In genomic region chr11:125515102-125515439, GRCh38 we compare ENCODE assay signal across 15 cellular contexts. TPM values are rescaled to one million over a fixed set of nuclear protein-coding genes. Genes with fewer than 3 reads are reported as not detected.
DNase-seq lines count a peak whose midpoint lies in the region; ATAC-seq and TF ChIP-seq lines count a peak whose summit lies in the region.
"Had no signal": no experiment of that assay in that cellular context is flagged by ENCODE, and none has a peak within 500 bp of the region (broad histone marks: within the 10 kb centered on the region; RNA-seq: fewer than 3 reads in every experiment).

No MANE protein-coding gene starts in this region.

- no peak for ATAC-seq in activated CD4-positive, alpha-beta T cell treated with anti-CD3 and anti-CD28 coated beads for 36 hours
- no peak for ATAC-seq in naive B cell (ENCODE audit: low read depth in 2 of 2)
- ATAC-seq in HG03045 (IDR thresholded peaks at IDR 0.05; ENCODE audit: unreplicated experiment) = no peak

- peaks cover 42% of the 10 kb centered on the region for H3K4me1 Mint-ChIP-seq in activated CD4-positive, alpha-beta T cell treated with anti-CD3 and anti-CD28 coated beads for 36 hours
- peaks cover 45% of the 10 kb centered on the region for H3K4me1 Mint-ChIP-seq in activated naive CD8-positive, alpha-beta T cell (ENCODE audit: low read depth)
- H3K4me1 Mint-ChIP-seq in naive B cell = peaks cover 14 to 30% (median 25%) of the 10 kb centered on the region in 3 donors

- H3K4me3 ChIP-seq in OCI-LY1 (ENCODE audit: low read depth, low read length, poor library complexity, severe bottlenecking) = no peak overlapping the region
- no peak overlapping the region for H3K4me3 ChIP-seq in SJCRH30
- H3K4me3 ChIP-seq: upper lobe of right lung had no signal

- H3F3A ChIP-seq in OCI-LY1 (ENCODE audit: insufficient read depth, low read length) = no peaks in the 10 kb centered on the region

- CTCF ChIA-PET in activated CD4-positive, alpha-beta T cell treated with anti-CD3 and anti-CD28 coated beads for 36 hours (lab: Charles Lee) = no interaction called here

- no peak overlapping the region for H3K4me3 Mint-ChIP-seq in activated CD4-positive, alpha-beta T cell treated with anti-CD3 and anti-CD28 coated beads for 36 hours
- H3K4me3 Mint-ChIP-seq in activated naive CD8-positive, alpha-beta T cell = no peak overlapping the region
- H3K4me3 Mint-ChIP-seq in naive B cell = peak overlapping the region in 3 of 8 donors; percentile 60 to 65 (median 61)
- H3K4me3 Mint-ChIP-seq: HFFc6 had no signal

- H3K9me3 ChIP-seq in OCI-LY1 (ENCODE audit: low read length) (0 out of 2 replicates have a peak, but pooled peaks cover 1% of the 10 kb centered on the region), SJCRH30 (replicated peaks) (no peaks in the 10 kb centered on the region)
- H3K9me3 ChIP-seq: neutrophil, upper lobe of right lung had no signal

- H3K27ac ChIP-seq in OCI-LY1 (ENCODE audit: low read depth, low read length, poor library complexity, severe bottlenecking) = peak overlapping the region; percentile 54
- H3K27ac ChIP-seq in SJCRH30 = no peak overlapping the region
- H3K27ac ChIP-seq: upper lobe of right lung had no signal

- H3K9me3 Mint-ChIP-seq in activated CD4-positive, alpha-beta T cell treated with anti-CD3 and anti-CD28 coated beads for 36 hours (ENCODE audit: low read depth) = peaks cover 2% of the 10 kb centered on the region
- H3K9me3 Mint-ChIP-seq in activated naive CD8-positive, alpha-beta T cell (ENCODE audit: low read depth) = no peaks in the 10 kb centered on the region
- H3K9me3 Mint-ChIP-seq in naive B cell = peaks cover 3 to 14% (median 8%) of the 10 kb centered on the region in 7 donors
- H3K9me3 Mint-ChIP-seq: CD8-positive, alpha-beta T cell; HFFc6 had no signal

- H2AFZ ChIP-seq in OCI-LY1 (ENCODE audit: low read length) = no peak overlapping the region

- no peaks in the 10 kb centered on the region for H3K9me2 ChIP-seq in OCI-LY1 (ENCODE audit: low read depth, low read length)

- no peaks in the 10 kb centered on the region for H4K20me1 ChIP-seq in OCI-LY1 (ENCODE audit: insufficient read depth, low read length)

- H3K27me3 ChIP-seq in OCI-LY1 (ENCODE audit: insufficient read depth, low read length) (no peaks in the 10 kb centered on the region), SJCRH30 (no peaks in the 10 kb centered on the region)
- H3K27me3 ChIP-seq: upper lobe of right lung had no signal

- POLR2A ChIA-PET in activated CD4-positive, alpha-beta T cell treated with anti-CD3 and anti-CD28 coated beads for 36 hours (lab: Charles Lee) = no interaction called here

- H3K4me1 ChIP-seq in OCI-LY1 (ENCODE audit: insufficient read depth, low read length, severe bottlenecking) (peaks cover 10% of the 10 kb centered on the region), SJCRH30 (no peaks in the 10 kb centered on the region)

- H3K4me2 ChIP-seq in OCI-LY1 (ENCODE audit: low read length) = no peak overlapping the region

- no peaks in the 10 kb centered on the region for H3K79me2 ChIP-seq in OCI-LY1 (ENCODE audit: insufficient read depth, low read length)

- no peaks in the 10 kb centered on the region for H3K27me3 Mint-ChIP-seq in activated CD4-positive, alpha-beta T cell treated with anti-CD3 and anti-CD28 coated beads for 36 hours
- H3K27me3 Mint-ChIP-seq in activated naive CD8-positive, alpha-beta T cell = no peaks in the 10 kb centered on the region
- peaks cover 0 to 4% (median 0%) of the 10 kb centered on the region in 3 donors for H3K27me3 Mint-ChIP-seq in naive B cell

- no peaks in the 10 kb centered on the region for H3K36me3 Mint-ChIP-seq in activated CD4-positive, alpha-beta T cell treated with anti-CD3 and anti-CD28 coated beads for 36 hours (ENCODE audit: low read depth)
- no peaks in the 10 kb centered on the region for H3K36me3 Mint-ChIP-seq in activated naive CD8-positive, alpha-beta T cell
- peaks cover 0 to 3% of the 10 kb centered on the region in 2 donors for H3K36me3 Mint-ChIP-seq in naive B cell
- H3K36me3 Mint-ChIP-seq: CD8-positive, alpha-beta T cell had no signal

- H3K36me3 ChIP-seq in OCI-LY1 (ENCODE audit: insufficient read depth, low read length) = no peaks in the 10 kb centered on the region
- H3K36me3 ChIP-seq in SJCRH30 = no peaks in the 10 kb centered on the region
- H3K36me3 ChIP-seq: neutrophil, upper lobe of right lung had no signal

- peak overlapping the region; percentile 85 for H3K27ac Mint-ChIP-seq in activated CD4-positive, alpha-beta T cell treated with anti-CD3 and anti-CD28 coated beads for 36 hours
- peak overlapping the region; percentile 89 for H3K27ac Mint-ChIP-seq in activated naive CD8-positive, alpha-beta T cell
- H3K27ac Mint-ChIP-seq in naive B cell = peak overlapping the region in 5 of 6 donors; percentile 95 to 98 (median 96)
- H3K27ac Mint-ChIP-seq: HFFc6 had no signal

- intact Hi-C loops in activated CD4-positive, alpha-beta T cell treated with anti-CD3 and anti-CD28 coated beads for 36 hours (cut with DNase I, micrococcal nuclease) = loop anchor here (2.0 to 10.0 kb wide), 2 partner anchors 54 to 550 kb away; partner anchors contain the start of genes CDON (in 1 of the 2) and EI24 (in 1 of the 2)

- no peak for DNase-seq in activated CD4-positive, alpha-beta T cell treated with anti-CD3 and anti-CD28 coated beads for 36 hours
- DNase-seq in activated CD4-positive, alpha-beta T cell treated with anti-CD3 and anti-CD28 coated beads for 1 hour = no peak
- DNase-seq in naive B cell (no peak), Ammon's horn (ENCODE audit: low spot score) (no peak), SJCRH30 (no peak)
- DNase-seq: 8988T, amygdala, HFFc6, SHP77 treated with DMSO at 0.1 percent for 48 hours, upper lobe of right lung had no signal

- H3K9ac ChIP-seq in OCI-LY1 (ENCODE audit: low read length) = no peak overlapping the region

- no peak for TF ChIP-seq CTCF in OCI-LY1 (IDR thresholded peaks at IDR 0.05; ENCODE audit: low read length)

RNA-seq across cellular contexts. Expression of gene FEZ1, which starts 19.0 kb away (rescaled TPM):
- total RNA-seq in activated CD4-positive, alpha-beta T cell treated with anti-CD3 and anti-CD28 coated beads for 36 hours = 1 to 10 TPM; 1.4 to 1.5 TPM
- 1 to 10 TPM in 1 of 6 donors, under 1 TPM in 2, not detected in 3; 0.22 to 1.1 (median 0.86) TPM for polyA plus RNA-seq in naive B cell (ENCODE audit: low read depth in 6 of 6)
- total RNA-seq in SJCRH30 (2014; rRNA removed; shearing (Covaris generic)) = 0.65 and 1.4 TPM in 2 replicates

RNA-seq across cellular contexts. Expression of gene EI24, which starts 54.2 kb away (rescaled TPM):
- 10 to 100 TPM; 36.3 to 36.6 TPM for total RNA-seq in activated CD4-positive, alpha-beta T cell treated with anti-CD3 and anti-CD28 coated beads for 36 hours
- 10 to 100 TPM; 36.4 to 83.5 (median 51.2) TPM for polyA plus RNA-seq in naive B cell (ENCODE audit: low read depth in 6 of 6)
- 81.7 and 85.0 TPM in 2 replicates for total RNA-seq in SJCRH30 (2014; rRNA removed; shearing (Covaris generic))
